Comparison of ENCODE assay signal across 8 cellular contexts in genomic region chr12:47819544-47819901, GRCh38. TPM values are rescaled to one million over a fixed set of nuclear protein-coding genes. Genes with fewer than 3 reads are reported as not detected.
DNase-seq lines count a peak whose midpoint lies in the region; ATAC-seq and TF ChIP-seq lines count a peak whose summit lies in the region.

No MANE protein-coding gene starts in this region.

- peak overlapping the region; percentile 12 for H2AK5ac ChIP-seq in neuronal stem cell (ENCODE audit: low read depth, low read length)

- H3K4me2 ChIP-seq in MM.1S (ENCODE audit: low read depth, low read length) (no peak overlapping the region), neuronal stem cell (ENCODE audit: insufficient read depth, low read length, poor library complexity, severe bottlenecking) (peak overlapping the region; percentile 66)

- DNase-seq in MM.1S = no peak
- DNase-seq in endodermal cell = no peak
- DNase-seq in neuronal stem cell (ENCODE audit: low spot score) = no peak
- no peak for DNase-seq in NCI-H1048 (lab: John Stamatoyannopoulos, UW)
- DNase-seq in SKM-1 (lab: John Stamatoyannopoulos, UW; ENCODE audit: unreplicated experiment) = no peak
- DNase-seq in GF-D8 (lab: John Stamatoyannopoulos, UW) = no peak

- peak overlapping the region; percentile 87 for H2BK15ac ChIP-seq in neuronal stem cell (ENCODE audit: low read length)

- H3K23ac ChIP-seq in neuronal stem cell (ENCODE audit: low read depth, low read length, poor library complexity) = no peak overlapping the region

- H4K91ac ChIP-seq in neuronal stem cell (ENCODE audit: low read depth, low read length, poor library complexity) = no peak overlapping the region

- H3K36me3 ChIP-seq in MM.1S (replicated peaks; ENCODE audit: insufficient read depth, low read length) = no peaks in the 10 kb centered on the region
- H3K36me3 ChIP-seq in endodermal cell (ENCODE audit: control insufficient read depth, insufficient read depth, low read length) = peaks cover 19% of the 10 kb centered on the region
- peaks cover 0 to 18% of the 10 kb centered on the region in 2 donors for H3K36me3 ChIP-seq in neuronal stem cell (replicated peaks in 1 of 2; ENCODE audit: control insufficient read depth in 2 of 2, insufficient read depth in 2 of 2, low read length in 2 of 2)

- peaks cover 56% of the 10 kb centered on the region for H3K79me2 ChIP-seq in MM.1S (ENCODE audit: low read length)

- H3K4me3 ChIP-seq in MM.1S (ENCODE audit: low read length) (peak overlapping the region; percentile 89), endodermal cell (ENCODE audit: low read length) (peak overlapping the region; percentile 87), neuronal stem cell (ENCODE audit: low read length in 2 of 2) (peak overlapping the region; percentile 81 to 82)

- H2BK5ac ChIP-seq in neuronal stem cell (ENCODE audit: low read length) = peak overlapping the region; percentile 100

- H3K79me1 ChIP-seq in neuronal stem cell (ENCODE audit: low read depth, low read length) = peaks cover 4% of the 10 kb centered on the region

- peaks cover 51% of the 10 kb centered on the region for H3K4me1 Mint-ChIP-seq in endodermal cell

- no peak overlapping the region for H3K14ac ChIP-seq in neuronal stem cell (ENCODE audit: low read length)

- no peak overlapping the region for H3K4ac ChIP-seq in neuronal stem cell (ENCODE audit: low read length)

- H3K4me3 Mint-ChIP-seq in endodermal cell = peak overlapping the region; percentile 79

- H3K27me3 Mint-ChIP-seq in endodermal cell (ENCODE audit: insufficient read depth) = peaks cover 3% of the 10 kb centered on the region

- no peak for TF ChIP-seq CTCF in MM.1S (IDR thresholded peaks at IDR 0.05; ENCODE audit: low read length)
- TF ChIP-seq CTCF in endodermal cell (conservative IDR thresholded peaks at IDR 0.05) = no peak

- peaks cover 54% of the 10 kb centered on the region for H3K4me1 ChIP-seq in MM.1S (ENCODE audit: low read length)
- peaks cover 19% of the 10 kb centered on the region for H3K4me1 ChIP-seq in endodermal cell (ENCODE audit: control insufficient read depth, insufficient read depth, low read length)
- peaks cover 43 to 46% of the 10 kb centered on the region in 2 donors for H3K4me1 ChIP-seq in neuronal stem cell (ENCODE audit: control insufficient read depth in 2 of 2, insufficient read depth in 1 of 2, low read depth in 1 of 2, low read length in 2 of 2)

- H2BK12ac ChIP-seq in neuronal stem cell (ENCODE audit: low read length) = no peak overlapping the region

- H3K9me3 ChIP-seq in MM.1S (replicated peaks; ENCODE audit: insufficient read depth, low read length) (no peaks in the 10 kb centered on the region), endodermal cell (ENCODE audit: control insufficient read depth, low read length) (no peaks in the 10 kb centered on the region), neuronal stem cell (replicated peaks in 1 of 2; ENCODE audit: control insufficient read depth in 2 of 2, insufficient read depth in 1 of 2, low read depth in 1 of 2, low read length in 2 of 2) (no peaks in the 10 kb centered on the region)

- H3K18ac ChIP-seq in neuronal stem cell (ENCODE audit: low read length) = peak overlapping the region; percentile 94

- no peaks in the 10 kb centered on the region for H3K9me3 Mint-ChIP-seq in endodermal cell

- no peak overlapping the region for H4K8ac ChIP-seq in neuronal stem cell (ENCODE audit: low read depth, low read length)

- 0% methylated on average over 4 to 41 of the region's 46 CpGs for WGBS in endodermal cell (ENCODE audit: insufficient coverage in 1 of 2, insufficient read length in 1 of 2), 2 experiments
- no CpG with 5 or more reads among the region's 46 CpGs for WGBS in neuronal stem cell (ENCODE audit: extremely low coverage in 2 of 2, insufficient read length in 2 of 2, insufficient replicate concordance in 1 of 2), 2 donors

- peaks cover 14% of the 10 kb centered on the region for H3K36me3 Mint-ChIP-seq in endodermal cell (ENCODE audit: low read depth)

- no peak overlapping the region for H2AFZ ChIP-seq in MM.1S (ENCODE audit: low read length)
- peak overlapping the region; percentile 75 for H2AFZ ChIP-seq in neuronal stem cell (ENCODE audit: low read length)

- H3K9me2 ChIP-seq in MM.1S (replicated peaks; ENCODE audit: insufficient read depth, low read length) = no peaks in the 10 kb centered on the region

- peak overlapping the region; percentile 84 for H2BK120ac ChIP-seq in neuronal stem cell (ENCODE audit: low read depth, low read length)

- no peak overlapping the region for H3K27ac Mint-ChIP-seq in endodermal cell

- H3K9ac ChIP-seq in MM.1S (ENCODE audit: low read length) (peak overlapping the region; percentile 88), endodermal cell (ENCODE audit: extremely low read depth, low read length, poor library complexity, severe bottlenecking) (no peak overlapping the region), neuronal stem cell (ENCODE audit: low read depth, low read length, poor library complexity) (no peak overlapping the region)

- no peaks in the 10 kb centered on the region for H4K20me1 ChIP-seq in MM.1S (ENCODE audit: insufficient read depth, low read length)

- ATAC-seq in GM21576 (IDR thresholded peaks at IDR 0.05; ENCODE audit: unreplicated experiment) (peak; percentile 17), HG03565 (IDR thresholded peaks at IDR 0.05; ENCODE audit: unreplicated experiment) (no peak)

- no peaks in the 10 kb centered on the region for H3K27me3 ChIP-seq in MM.1S (replicated peaks; ENCODE audit: insufficient read depth, low read length)
- H3K27me3 ChIP-seq in endodermal cell (ENCODE audit: control insufficient read depth, insufficient read depth, low read length, poor library complexity, severe bottlenecking) = no peaks in the 10 kb centered on the region
- no peaks in the 10 kb centered on the region for H3K27me3 ChIP-seq in neuronal stem cell (ENCODE audit: control insufficient read depth in 3 of 3, insufficient read depth in 3 of 3, low read depth in 1 of 3, low read length in 3 of 3)

- peak overlapping the region; percentile 70; the same call in 1 of the 2 replicates for H3K27ac ChIP-seq in MM.1S (ENCODE audit: low read length)
- H3K27ac ChIP-seq in endodermal cell (ENCODE audit: low read depth, low read length) = peak overlapping the region; percentile 96
- H3K27ac ChIP-seq in neuronal stem cell (replicated peaks; ENCODE audit: low read length) = peak overlapping the region; percentile 63

- H3F3A ChIP-seq in MM.1S (ENCODE audit: insufficient read depth, low read length) = peaks cover 22% of the 10 kb centered on the region

RNA-seq across cellular contexts. Expression of gene HDAC7, which starts 0.2 kb away (rescaled TPM):
- 100 to 1,000 TPM; 146 to 154 TPM for total RNA-seq in endodermal cell
- polyA plus RNA-seq in endodermal cell (2013, experiment 1 of 2) = 73.0 TPM
- polyA plus RNA-seq in endodermal cell (2013, experiment 2 of 2) = 68.5 TPM
- 26.3 TPM for polyA plus RNA-seq in neuronal stem cell (2013, experiment 1 of 2)
- 27.4 TPM for polyA plus RNA-seq in neuronal stem cell (2013, experiment 2 of 2)

RNA-seq across cellular contexts. Expression of gene SLC48A1, which starts 46.5 kb away (rescaled TPM):
- total RNA-seq in endodermal cell = 10 to 100 TPM; 21.3 to 30.4 TPM
- 13.9 TPM for polyA plus RNA-seq in endodermal cell (2013, experiment 1 of 2)
- 13.5 TPM for polyA plus RNA-seq in endodermal cell (2013, experiment 2 of 2)
- polyA plus RNA-seq in neuronal stem cell (2013, experiment 1 of 2) = 12.5 TPM
- polyA plus RNA-seq in neuronal stem cell (2013, experiment 2 of 2) = 12.3 TPM
